Comparison of ENCODE assay signal across 1 cellular context in genomic region chr17:37746617-37747016, GRCh38.
TF ChIP-seq lines count a peak whose summit lies in the region.

No MANE protein-coding gene starts in this region.

TF ChIP-seq in HEK293, 187 proteins besides CTCF, POLR2A, EP300 and RAD21:
- peak; percentile 38; the same call in 1 of the 2 replicates for TF ChIP-seq SCRT2 (tag by site-specific recombination; IDR thresholded peaks at IDR 0.05)
- no peak for TF ChIP-seq OVOL3 (tag by site-specific recombination; IDR thresholded peaks at IDR 0.05)
